ENCODE assay signal across 8 cellular contexts in genomic region chr6:122399055-122399347, GRCh38. TPM values are rescaled to one million over a fixed set of nuclear protein-coding genes. Genes with fewer than 3 reads are reported as not detected.
DNase-seq lines count a peak whose midpoint lies in the region; FAIRE-seq and TF ChIP-seq lines count a peak whose summit lies in the region.

No MANE protein-coding gene starts in this region.

- H3K36me3 Mint-ChIP-seq in progenitor cell of endocrine pancreas (ENCODE audit: insufficient read depth) = peaks cover 3% of the 10 kb centered on the region

- FAIRE-seq in RCC 7860 (lab: Jason Lieb, UNC) = peak; percentile 76

- H3K27me3 Mint-ChIP-seq in progenitor cell of endocrine pancreas = peaks cover 8% of the 10 kb centered on the region

- peak overlapping the region; percentile 97 for H3K4me3 Mint-ChIP-seq in progenitor cell of endocrine pancreas (ENCODE audit: low read depth)

- H3K27ac Mint-ChIP-seq in progenitor cell of endocrine pancreas = peak overlapping the region; percentile 92

- peak overlapping the region; percentile 14; the same call in 1 of the 2 replicates for H3K9ac ChIP-seq in ES-I3 (ENCODE audit: low read depth, low read length)

- peaks cover 12% of the 10 kb centered on the region for H3K4me1 Mint-ChIP-seq in progenitor cell of endocrine pancreas (ENCODE audit: low read depth)

- H3K4me1 ChIP-seq in ES-I3 (ENCODE audit: insufficient read depth, low read length) = no peaks in the 10 kb centered on the region; the same call in 1 of the 2 replicates

- H3K36me3 ChIP-seq in ES-I3 (ENCODE audit: insufficient read depth, low read length) = no peaks in the 10 kb centered on the region

- DNase-seq in RCC 7860 (ENCODE audit: low spot score) = no peak
- DNase-seq in epithelial cell of prostate (ENCODE audit: low read depth, low spot score) = no peak
- DNase-seq in progenitor cell of endocrine pancreas (ENCODE audit: low spot score, unreplicated experiment) = no peak
- DNase-seq in islet precursor cell = no peak
- DNase-seq in superior temporal gyrus (ENCODE audit: extremely low spot score) = no peak
- DNase-seq in activated CD8-positive, alpha-beta memory T cell treated with anti-CD3 and anti-CD28 coated beads, Interleukin-2, amount 50 U/mL, for 4 hours = no peak
- DNase-seq in NCI-H146 treated with DMSO at 0.1 percent for 48 hours (lab: John Stamatoyannopoulos, UW; ENCODE audit: unreplicated experiment) = no peak

- no peak for TF ChIP-seq CTCF in progenitor cell of endocrine pancreas (IDR thresholded peaks at IDR 0.05; ENCODE audit: unreplicated experiment)

- peak overlapping the region; percentile 69 for H3K27ac ChIP-seq in epithelial cell of prostate

- no peaks in the 10 kb centered on the region for H3K9me3 ChIP-seq in ES-I3 (ENCODE audit: control insufficient read depth, insufficient read depth, low read length)

- H3K9me3 Mint-ChIP-seq in progenitor cell of endocrine pancreas (ENCODE audit: low read depth) = no peaks in the 10 kb centered on the region

RNA-seq across cellular contexts. Expression of gene HSF2, which starts 0.5 kb away (rescaled TPM):
- total RNA-seq in progenitor cell of endocrine pancreas = 23.6 and 25.6 TPM in 2 replicates
